8 cellular contexts compared by ENCODE assay signal in genomic region chr9:117782931-117783788, GRCh38.
DNase-seq lines count a peak whose midpoint lies in the region; FAIRE-seq and TF ChIP-seq lines count a peak whose summit lies in the region.

No MANE protein-coding gene starts in this region.

- H3K36me3 ChIP-seq in GM06990 (ENCODE audit: control insufficient read depth, insufficient read depth, low read length) (no peaks in the 10 kb centered on the region), H7 (replicated peaks; ENCODE audit: control insufficient read depth, insufficient read depth, low read length) (no peaks in the 10 kb centered on the region), parathyroid adenoma (ENCODE audit: control insufficient read depth, insufficient read depth, low read length) (no peaks in the 10 kb centered on the region)

- no peak overlapping the region for H3K4me3 Mint-ChIP-seq in activated naive CD8-positive, alpha-beta T cell treated with anti-CD3 and anti-CD28 coated beads for 36 hours

- no peak overlapping the region for H3K9ac ChIP-seq in parathyroid adenoma

- no peak for FAIRE-seq in urothelium cell line (lab: Jason Lieb, UNC)

- peaks cover 9% of the 10 kb centered on the region for H3K4me1 Mint-ChIP-seq in activated naive CD8-positive, alpha-beta T cell treated with anti-CD3 and anti-CD28 coated beads for 36 hours

- no peak overlapping the region for H3K27ac Mint-ChIP-seq in activated naive CD8-positive, alpha-beta T cell treated with anti-CD3 and anti-CD28 coated beads for 36 hours

- no peaks in the 10 kb centered on the region for H3K79me2 ChIP-seq in parathyroid adenoma

- no peaks in the 10 kb centered on the region for H3K4me1 ChIP-seq in parathyroid adenoma

- H3K9me3 ChIP-seq in parathyroid adenoma (ENCODE audit: control insufficient read depth, low read length), result no peaks in the 10 kb centered on the region

- H3K9me3 Mint-ChIP-seq in activated naive CD8-positive, alpha-beta T cell treated with anti-CD3 and anti-CD28 coated beads for 36 hours, result no peaks in the 10 kb centered on the region

- peak overlapping the region; percentile 35; the same call in 1 of the 2 replicates for H3K4me3 ChIP-seq in GM06990 (replicated peaks; ENCODE audit: low read depth, low read length)
- no peak overlapping the region for H3K4me3 ChIP-seq in H7 (ENCODE audit: insufficient read depth, low read depth, low read length)
- H3K4me3 ChIP-seq in parathyroid adenoma (ENCODE audit: low read depth, low read length), result peak overlapping the region; percentile 60

- in situ Hi-C loops in SK-MEL-5 (cut with HindIII; ENCODE audit: low pct_unique_long_range_greater_than_20kb, low sequenced_read_pairs), result no loop called here

- peaks cover 7% of the 10 kb centered on the region for H3K27me3 Mint-ChIP-seq in activated naive CD8-positive, alpha-beta T cell treated with anti-CD3 and anti-CD28 coated beads for 36 hours

- DNase-seq in GM06990 (ENCODE audit: extremely low read depth, insufficient read length) (peak; percentile 23), H7 (peak; percentile 8), M059J (ENCODE audit: low read depth) (peak; percentile 79), SK-MEL-5 (ENCODE audit: low read depth, low spot score) (peak; percentile 71), head of caudate nucleus (peak; percentile 75 to 95 (median 88)), urothelium cell line (ENCODE audit: low spot score) (peak; percentile 63)
- DNase-seq in activated naive CD8-positive, alpha-beta T cell treated with anti-CD3 and anti-CD28 coated beads for 36 hours, result peak; percentile 38

- peak; percentile 91 for TF ChIP-seq CTCF in GM06990 (IDR thresholded peaks at IDR 0.05; ENCODE audit: insufficient read depth, low read length, poor library complexity, severe bottlenecking)
- peak; percentile 35 for TF ChIP-seq CTCF in parathyroid adenoma (IDR thresholded peaks at IDR 0.05)

- H3K4me2 ChIP-seq in parathyroid adenoma (ENCODE audit: low read length), result peak overlapping the region; percentile 70

- peak overlapping the region; percentile 69 for H2AFZ ChIP-seq in parathyroid adenoma

- H3K27me3 ChIP-seq in GM06990 (replicated peaks; ENCODE audit: control insufficient read depth, insufficient read depth, low read length), result no peaks in the 10 kb centered on the region
- H3K27me3 ChIP-seq in H7 (ENCODE audit: control insufficient read depth, insufficient read depth, low read length), result no peaks in the 10 kb centered on the region
- no peaks in the 10 kb centered on the region for H3K27me3 ChIP-seq in parathyroid adenoma (ENCODE audit: control insufficient read depth, insufficient read depth, low read length)

- H3K36me3 Mint-ChIP-seq in activated naive CD8-positive, alpha-beta T cell treated with anti-CD3 and anti-CD28 coated beads for 36 hours, result no peaks in the 10 kb centered on the region

- no peak overlapping the region for H3K27ac ChIP-seq in parathyroid adenoma

- intact Hi-C loops in head of caudate nucleus (cut with DNase I), result loop anchor here (10.0 kb wide), 1 partner anchor 1582 kb away; the partner anchor contains the start of gene BRINP1

Comparison
In these comparisons a context has a peak if more than half of its experiments do, and no peak if none do; other contexts are left out.
1. DNase-seq: peak in every context shown above with its lines; median percentile 88 in head of caudate nucleus; 79 in M059J; 71 in SK-MEL-5; 63 in urothelium cell line; 38 in activated naive CD8-positive, alpha-beta T cell treated with anti-CD3 and anti-CD28 coated beads for 36 hours; 23 in GM06990; 8 in H7.